3 cellular contexts compared by ENCODE assay signal in the genomic region with DNA sequence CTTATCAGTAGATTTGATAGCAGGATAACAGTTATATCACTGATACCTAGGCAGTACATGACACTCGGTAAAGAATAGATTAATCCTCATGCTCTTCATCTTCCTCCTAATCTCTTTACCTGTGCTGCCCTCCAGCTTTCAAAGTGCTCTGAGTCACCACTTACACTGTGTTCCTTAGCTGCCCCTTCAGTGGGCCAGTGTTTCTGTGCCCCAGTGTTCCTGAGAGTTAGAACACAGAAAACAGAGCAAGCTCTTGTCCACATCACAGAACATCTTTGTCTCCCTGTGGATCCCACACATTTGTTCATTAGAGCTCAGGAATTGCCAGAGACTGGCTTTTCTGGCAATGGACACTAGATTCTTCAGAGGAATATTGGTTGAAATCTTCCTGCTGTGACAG. TPM values are rescaled to one million over a fixed set of nuclear protein-coding genes. Genes with fewer than 3 reads are reported as not detected.
"Had no signal": no experiment of that assay in that cellular context is flagged by ENCODE, and none has a peak within 500 bp of the region (broad histone marks: within the 10 kb centered on the region; RNA-seq: fewer than 3 reads in every experiment).

No MANE protein-coding gene starts in this region.

RNA-seq across cellular contexts. Expression of a gene that starts 51.1 kb away (rescaled TPM):
- total RNA-seq: MCF 10A, OCI-LY7, PC-3 had no signal
